ENCODE assay signal across 7 cellular contexts in the genomic region with DNA sequence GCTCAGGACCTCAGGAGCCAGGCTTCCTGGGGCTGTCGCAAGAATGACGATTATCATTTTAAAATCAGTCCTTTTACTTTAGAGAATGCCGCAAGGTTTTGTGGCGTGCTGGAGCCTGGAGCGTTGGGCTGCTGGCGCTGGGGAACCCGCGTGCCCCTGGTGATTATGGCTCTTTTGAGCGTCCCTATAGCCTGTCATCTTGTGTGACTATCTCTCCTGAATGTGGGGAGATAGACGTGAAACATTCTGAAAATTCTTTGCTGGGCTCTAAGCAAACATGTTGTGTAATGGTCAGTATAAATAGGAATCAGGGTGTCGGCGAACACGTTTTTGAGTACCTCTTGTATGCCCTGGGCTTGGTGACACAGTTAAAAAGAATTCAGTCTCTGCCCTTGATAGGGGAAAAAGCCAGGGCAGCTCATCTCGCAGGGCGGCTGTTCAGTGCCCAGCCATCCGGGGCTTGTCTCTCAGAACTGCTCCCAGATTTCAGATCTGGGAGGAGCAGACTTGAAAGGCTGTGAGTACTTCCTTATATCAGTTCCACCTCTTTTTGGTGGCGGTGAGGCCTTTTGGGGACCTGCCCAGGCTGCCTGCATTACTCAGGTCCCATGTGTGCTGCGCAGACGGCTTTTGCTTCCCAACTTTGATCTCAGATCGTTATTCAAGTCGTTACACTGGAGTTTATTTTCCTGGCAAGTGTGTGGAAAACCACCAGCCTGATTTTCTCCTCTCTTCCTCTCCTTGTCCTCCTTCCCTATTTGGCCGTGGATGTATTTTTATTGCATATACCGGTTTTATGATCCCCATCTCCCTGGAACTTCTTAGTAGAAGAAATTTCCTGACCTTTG. TPM values are rescaled to one million over a fixed set of nuclear protein-coding genes. Genes with fewer than 3 reads are reported as not detected.
A peak's percentile ranks its signal among the peaks of the same experiment; 100 is the strongest.
DNase-seq lines count a peak whose midpoint lies in the region; ATAC-seq and TF ChIP-seq lines count a peak whose summit lies in the region.

No MANE protein-coding gene starts in this region.

- H3K36me3 ChIP-seq in adrenal gland (replicated peaks in 1 of 2), result peaks cover 0 to 6% of the 10 kb centered on the region in 2 donors
- peaks cover 21% of the 10 kb centered on the region for H3K36me3 ChIP-seq in left ventricle myocardium inferior
- H3K36me3 ChIP-seq in rectal smooth muscle tissue (ENCODE audit: control insufficient read depth, insufficient read depth, low read length), result peaks cover 1% of the 10 kb centered on the region

- intact Hi-C loops in adrenal gland (cut with DNase I) (no loop called here), left ventricle myocardium inferior (cut with micrococcal nuclease) (no loop called here)

- H3K27ac ChIP-seq in adrenal gland (peak overlapping the region; percentile 93 to 100 (median 98)), left ventricle myocardium inferior (replicated peaks) (peak overlapping the region; percentile 99), rectal smooth muscle tissue (ENCODE audit: low read depth, low read length) (peak overlapping the region; percentile 66)

- no peak for TF ChIP-seq CTCF in GM12875 (IDR thresholded peaks at IDR 0.05; ENCODE audit: borderline replicate concordance, insufficient read depth, low read depth, low read length)
- no peak for TF ChIP-seq CTCF in adrenal gland (IDR thresholded peaks at IDR 0.05)
- TF ChIP-seq CTCF in left ventricle myocardium inferior (IDR thresholded peaks at IDR 0.05; ENCODE audit: borderline replicate concordance), result no peak

- DNase-seq in SIG-M5 (lab: John Stamatoyannopoulos, UW) (peak; percentile 55), adrenal gland (peak; percentile 67 to 91 (median 89)), left ventricle myocardium inferior (peak; percentile 40), NCI-H345 treated with DMSO at 0.1 percent for 48 hours (lab: John Stamatoyannopoulos, UW; ENCODE audit: unreplicated experiment) (no peak)

- peak overlapping the region; percentile 89 for H3K4me3 ChIP-seq in GM12875 (ENCODE audit: low read depth, low read length)
- H3K4me3 ChIP-seq in adrenal gland, result peak overlapping the region in 3 of 4 donors; percentile 84 to 88 (median 88)
- H3K4me3 ChIP-seq in left ventricle myocardium inferior, result peak overlapping the region; percentile 80
- H3K4me3 ChIP-seq in rectal smooth muscle tissue (ENCODE audit: low read length), result peak overlapping the region; percentile 73

- no peaks in the 10 kb centered on the region for H3K27me3 ChIP-seq in adrenal gland
- no peaks in the 10 kb centered on the region for H3K27me3 ChIP-seq in left ventricle myocardium inferior (ENCODE audit: low read depth)
- no peaks in the 10 kb centered on the region for H3K27me3 ChIP-seq in rectal smooth muscle tissue (ENCODE audit: control insufficient read depth, insufficient read depth, low read length)

- peak overlapping the region; percentile 16 for H3K9ac ChIP-seq in rectal smooth muscle tissue (ENCODE audit: low read length)

- peaks cover 14 to 25% of the 10 kb centered on the region in 2 donors for H3K4me1 ChIP-seq in adrenal gland (replicated peaks in 1 of 2)
- H3K4me1 ChIP-seq in left ventricle myocardium inferior, result peaks cover 87% of the 10 kb centered on the region
- no peaks in the 10 kb centered on the region for H3K4me1 ChIP-seq in rectal smooth muscle tissue (ENCODE audit: control insufficient read depth, insufficient read depth, low read length)

- ATAC-seq in HG03159 (IDR thresholded peaks at IDR 0.05; ENCODE audit: unreplicated experiment), result peak; percentile 7

- TF ChIP-seq POLR2A in adrenal gland (IDR thresholded peaks at IDR 0.05), result peak; percentile 37 to 85

- 1 to 4% (median 3%) methylated on average over 21 to 23 of the region's 23 CpGs for WGBS in adrenal gland, 4 donors

- no peaks in the 10 kb centered on the region for H3K9me3 ChIP-seq in adrenal gland (replicated peaks in 1 of 3)
- no peaks in the 10 kb centered on the region for H3K9me3 ChIP-seq in left ventricle myocardium inferior (replicated peaks)

RNA-seq across cellular contexts. Expression of gene SLC7A6, which starts 1.0 kb away (rescaled TPM):
- total RNA-seq in adrenal gland (10 to 100 TPM; 17.0 to 54.7 (median 25.0) TPM), left ventricle myocardium inferior (44.2 TPM)
- 10 to 100 TPM; 14.8 to 22.2 (median 19.6) TPM for polyA plus RNA-seq in adrenal gland

RNA-seq across cellular contexts. Expression of gene PLA2G15, which starts 20.1 kb away (rescaled TPM):
- 10 to 100 TPM; 13.4 to 37.1 (median 28.8) TPM for total RNA-seq in adrenal gland
- 10 to 100 TPM in 2 of 3 donors, 1 to 10 TPM in 1; 6.0 to 18.2 (median 13.6) TPM for polyA plus RNA-seq in adrenal gland
- 35.5 TPM for total RNA-seq in left ventricle myocardium inferior

RNA-seq across cellular contexts. Expression of gene ESRP2, which starts 29.4 kb away (rescaled TPM):
- total RNA-seq in adrenal gland (1 to 10 TPM in 3 of 8 donors, under 1 TPM in 5; 0.13 to 2.2 (median 0.72) TPM), left ventricle myocardium inferior (0.14 TPM)
- under 1 TPM; 0.31 to 0.97 (median 0.37) TPM for polyA plus RNA-seq in adrenal gland

RNA-seq across cellular contexts. Expression of gene SLC7A6OS, which starts 45.4 kb away (rescaled TPM):
- total RNA-seq in adrenal gland, result 10 to 100 TPM in 7 of 8 donors, 1 to 10 TPM in 1; 9.4 to 17.8 (median 13.8) TPM
- 10 to 100 TPM in 1 of 3 donors, 1 to 10 TPM in 2; 5.7 to 14.6 (median 8.4) TPM for polyA plus RNA-seq in adrenal gland
- 13.6 TPM for total RNA-seq in left ventricle myocardium inferior

RNA-seq across cellular contexts. Expression of gene PRMT7, which starts 45.5 kb away (rescaled TPM):
- total RNA-seq in adrenal gland (10 to 100 TPM; 30.0 to 52.1 (median 39.9) TPM), left ventricle myocardium inferior (25.6 TPM)
- polyA plus RNA-seq in adrenal gland, result 100 to 1,000 TPM in 2 of 3 donors, 10 to 100 TPM in 1; 45.3 to 141 (median 111) TPM
